ENCODE assay signal across 20 cellular contexts in the genomic region with DNA sequence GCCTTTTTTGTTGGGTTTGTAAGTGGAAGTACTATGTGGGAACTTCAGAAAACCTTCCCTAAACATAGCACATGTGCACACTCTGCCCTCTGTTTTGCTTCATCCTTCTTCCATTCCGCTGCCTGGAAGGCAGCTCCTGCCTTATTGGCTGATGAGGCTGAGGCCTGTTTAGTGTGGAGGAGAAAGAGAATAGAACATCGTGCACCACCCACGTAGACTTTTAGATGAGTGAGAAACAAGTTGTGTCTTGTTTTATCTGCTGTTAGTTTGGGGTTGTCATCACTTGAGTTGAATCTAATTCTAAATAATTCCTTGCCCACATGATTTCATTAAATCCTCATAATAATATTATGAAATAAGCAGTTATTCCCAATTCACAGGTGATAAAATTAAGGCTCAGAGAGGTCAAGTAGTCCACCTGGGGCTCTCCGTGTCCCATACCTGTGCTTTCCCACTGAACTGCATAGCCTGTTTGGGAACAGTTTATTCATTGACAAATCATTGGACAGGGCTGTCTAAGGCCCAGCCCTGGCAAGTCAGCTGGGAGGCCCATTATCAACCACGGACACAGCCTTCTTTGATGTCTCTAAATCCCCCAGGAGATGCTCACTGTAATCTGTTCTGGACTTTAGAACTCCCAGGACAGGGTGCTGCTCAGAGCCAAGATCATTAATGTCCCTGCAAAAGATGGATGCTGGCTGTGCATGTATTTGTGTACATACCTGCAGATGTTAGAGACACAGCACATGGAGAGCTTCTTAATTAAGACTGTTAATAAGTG.
A peak's percentile ranks its signal among the peaks of the same experiment; 100 is the strongest.
DNase-seq lines count a peak whose midpoint lies in the region; ATAC-seq, FAIRE-seq and TF ChIP-seq lines count a peak whose summit lies in the region.
"Had no signal": no experiment of that assay in that cellular context is flagged by ENCODE, and none has a peak within 500 bp of the region (broad histone marks: within the 10 kb centered on the region; RNA-seq: fewer than 3 reads in every experiment).

No MANE protein-coding gene starts in this region.

- ATAC-seq in HepG2: peak; percentile 90
- no peak for ATAC-seq in right lobe of liver
- ATAC-seq in Panc1: no peak
- ATAC-seq: GM23338 had no signal

- H3K4me3 ChIP-seq in HepG2 (replicated peaks in 1 of 3; ENCODE audit: insufficient read depth in 1 of 3, low read depth in 2 of 3, low read length in 3 of 3) (no peak overlapping the region), right lobe of liver (no peak overlapping the region), Panc1 (ENCODE audit: low read depth in 2 of 2, low read length in 2 of 2) (no peak overlapping the region), epithelial cell of esophagus (ENCODE audit: low read length) (no peak overlapping the region), keratinocyte (ENCODE audit: control insufficient read depth in 2 of 3, extremely low read depth in 1 of 3, insufficient read depth in 2 of 3, low read depth in 1 of 3, low read length in 3 of 3) (no peak overlapping the region), prostate gland (no peak overlapping the region)
- H3K4me3 ChIP-seq: BLaER1 treated with 17β-estradiol and CSF1 and Interleukin-3, amounts not matched to agents 10 nM and 100 nM; GM23338 had no signal

- H3K4me2 ChIP-seq in HepG2 (ENCODE audit: low read depth, low read length) (peak overlapping the region; percentile 26), keratinocyte (ENCODE audit: control insufficient read depth, extremely low read depth, insufficient read depth, low read depth, low read length) (peak overlapping the region; percentile 10)
- H3K4me2 ChIP-seq: GM23338 had no signal

- intact Hi-C loops in HepG2 (cut with micrococcal nuclease; ENCODE audit: unreplicated experiment): loop anchor here (5.0 kb wide), 2 partner anchors 214 to 434 kb away; no protein-coding TSS in a partner anchor
- intact Hi-C loops in right lobe of liver (cut with DNase I): no loop called here
- intact Hi-C loops in Panc1 (cut with micrococcal nuclease; ENCODE audit: unreplicated experiment): loop anchor here (2.0 kb wide), 1 partner anchor 309 kb away; no protein-coding TSS in a partner anchor
- intact Hi-C loops in prostate gland (cut with DNase I): loop anchor here (10.0 kb wide), 1 partner anchor 437 kb away; no protein-coding TSS in a partner anchor

- in situ Hi-C loops in HepG2 (cut with HindIII; ENCODE audit: extremely low pct_ligation_motif_present, low pct_unique_long_range_greater_than_20kb): loop anchor here (10.0 kb wide), 1 partner anchor 437 kb away; no protein-coding TSS in a partner anchor
- in situ Hi-C loops in Panc1 (cut with HindIII; ENCODE audit: low pct_unique_long_range_greater_than_20kb, low sequenced_read_pairs): no loop called here

- no peak for TF ChIP-seq RAD21 in HepG2 (CRISPR knock-in tag; IDR thresholded peaks at IDR 0.05)

- POLR2A ChIA-PET in HepG2 (lab: Yijun Ruan, JAX): no interaction called here
- POLR2A ChIA-PET in Panc1 (lab: Charles Lee): interaction anchor here (0.7 kb wide), 1 partner anchor 112 kb away, joined by 3 read pairs; no protein-coding TSS in a partner anchor

- no peak for TF ChIP-seq POLR2A in HepG2 (IDR thresholded peaks at IDR 0.05; ENCODE audit: insufficient read depth in 1 of 2, low read depth in 2 of 2, low read length in 2 of 2)
- TF ChIP-seq POLR2A in right lobe of liver (IDR thresholded peaks at IDR 0.05): no peak
- TF ChIP-seq POLR2A in prostate gland (IDR thresholded peaks at IDR 0.05): no peak

- FAIRE-seq in HepG2 (lab: Jason Lieb, UNC) (peak; percentile 93), keratinocyte (lab: Jason Lieb, UNC) (peak; percentile 83)
- FAIRE-seq: D721Med, GM12892, GM18507, H54 had no signal

- TF ChIP-seq EP300 in HepG2 (IDR thresholded peaks at IDR 0.05; ENCODE audit: low read depth in 2 of 2, low read length in 2 of 2) (peak in 1 of 2 experiments; percentile 60; a peak in 2 of 4 replicates), HepG2 (CRISPR knock-in tag; IDR thresholded peaks at IDR 0.05; ENCODE audit: borderline replicate concordance) (peak; percentile 23; the same call in 1 of the 2 replicates)

- H3K27me3 ChIP-seq in HepG2 (ENCODE audit: control insufficient read depth in 1 of 2, insufficient read depth in 2 of 2, low read length in 2 of 2) (no peaks in the 10 kb centered on the region), right lobe of liver (no peaks in the 10 kb centered on the region), Panc1 (ENCODE audit: control insufficient read depth, insufficient read depth, low read length) (no peaks in the 10 kb centered on the region), keratinocyte (ENCODE audit: control insufficient read depth, extremely low read depth, insufficient read depth, low read length) (no peaks in the 10 kb centered on the region), prostate gland (replicated peaks; ENCODE audit: insufficient read depth) (no peaks in the 10 kb centered on the region)
- H3K27me3 ChIP-seq: BLaER1 treated with 17β-estradiol and CSF1 and Interleukin-3, amounts not matched to agents 10 nM and 100 nM had no signal

- WGBS in HepG2 (ENCODE audit: low lambda C conversion rate): 49% methylated on average over 4 of the region's 5 CpGs
- 78% methylated on average over 4 of the region's 5 CpGs for WGBS in right lobe of liver (ENCODE audit: insufficient coverage, low coverage, low lambda C conversion rate, missing lambda C conversion rate)
- 65% methylated on average over 5 of the region's 5 CpGs for WGBS in prostate gland

- H3K79me2 ChIP-seq in HepG2 (ENCODE audit: insufficient read depth, low read length) (no peaks in the 10 kb centered on the region), keratinocyte (ENCODE audit: control insufficient read depth, insufficient read depth, low read length) (no peaks in the 10 kb centered on the region)

- H4K20me1 ChIP-seq in HepG2 (ENCODE audit: insufficient read depth, low read length) (no peaks in the 10 kb centered on the region), keratinocyte (ENCODE audit: control insufficient read depth, extremely low read depth, insufficient read depth, low read length) (no peaks in the 10 kb centered on the region)
- H4K20me1 ChIP-seq: BLaER1 treated with 17β-estradiol and CSF1 and Interleukin-3, amounts not matched to agents 10 nM and 100 nM had no signal

- H3K27ac ChIP-seq in HepG2 (ENCODE audit: extremely low read length, insufficient read depth, low read length) (peak overlapping the region; percentile 17), right lobe of liver (no peak overlapping the region), Panc1 (ENCODE audit: low read length) (peak overlapping the region; percentile 88; the same call in 1 of the 2 replicates), keratinocyte (ENCODE audit: control insufficient read depth, insufficient read depth, low read length) (no peak overlapping the region), prostate gland (no peak overlapping the region)
- H3K27ac ChIP-seq: BLaER1 treated with 17β-estradiol and CSF1 and Interleukin-3, amounts not matched to agents 10 nM and 100 nM had no signal

- dilution Hi-C loops in keratinocyte (cut with MboI; ENCODE audit: extremely low pct_ligation_motif_present, low sequenced_read_pairs): no loop called here

- H3K9ac ChIP-seq in HepG2 (ENCODE audit: insufficient read depth, low read depth, low read length): no peak overlapping the region
- no peak overlapping the region for H3K9ac ChIP-seq in keratinocyte (ENCODE audit: control insufficient read depth, extremely low read depth, insufficient read depth, low read length)
- H3K9ac ChIP-seq: BLaER1 treated with 17β-estradiol and CSF1 and Interleukin-3, amounts not matched to agents 10 nM and 100 nM had no signal

- H3K9me3 ChIP-seq in HepG2 (ENCODE audit: low read length) (no peaks in the 10 kb centered on the region), right lobe of liver (no peaks in the 10 kb centered on the region), Panc1 (ENCODE audit: control insufficient read depth, insufficient read depth, low read depth, low read length) (no peaks in the 10 kb centered on the region), keratinocyte (ENCODE audit: control insufficient read depth, low read depth, low read length) (no peaks in the 10 kb centered on the region), prostate gland (no peaks in the 10 kb centered on the region)
- H3K9me3 ChIP-seq: BLaER1 treated with 17β-estradiol and CSF1 and Interleukin-3, amounts not matched to agents 10 nM and 100 nM had no signal

- CTCF ChIA-PET in HepG2 (lab: Yijun Ruan, JAX; ENCODE audit: low intra/inter-chr PET ratio, low total read pairs): interaction anchor here (1.6 to 5.0 kb wide), 2 partner anchors 308 to 436 kb away, joined by 3 to 44 read pairs; no protein-coding TSS in a partner anchor
- CTCF ChIA-PET in Panc1 (lab: Charles Lee): interaction anchor here (0.9 kb wide), 1 partner anchor 308 kb away, joined by 3 read pairs; no protein-coding TSS in a partner anchor

- H3K36me3 ChIP-seq in HepG2 (replicated peaks in 1 of 2; ENCODE audit: control insufficient read depth in 1 of 2, insufficient read depth in 2 of 2, low read length in 2 of 2) (no peaks in the 10 kb centered on the region), right lobe of liver (no peaks in the 10 kb centered on the region), Panc1 (ENCODE audit: control insufficient read depth, insufficient read depth, low read length) (no peaks in the 10 kb centered on the region), keratinocyte (ENCODE audit: control insufficient read depth in 2 of 2, extremely low read depth in 1 of 2, insufficient read depth in 2 of 2, low read length in 2 of 2) (no peaks in the 10 kb centered on the region), prostate gland (no peaks in the 10 kb centered on the region)
- H3K36me3 ChIP-seq: BLaER1 treated with 17β-estradiol and CSF1 and Interleukin-3, amounts not matched to agents 10 nM and 100 nM had no signal

- TF ChIP-seq CTCF in HepG2 (CRISPR knock-in tag; IDR thresholded peaks at IDR 0.05): no peak
- no peak for TF ChIP-seq CTCF in right lobe of liver (IDR thresholded peaks at IDR 0.05)
- TF ChIP-seq CTCF in Panc1 (IDR thresholded peaks at IDR 0.05): no peak
- no peak for TF ChIP-seq CTCF in epithelial cell of esophagus (IDR thresholded peaks at IDR 0.05; ENCODE audit: insufficient read depth, low read depth, low read length, missing control alignments)
- TF ChIP-seq CTCF in keratinocyte (optimal IDR thresholded peaks at IDR 0.05 in 1 of 3, IDR thresholded peaks at IDR 0.05 in 1 of 3, conservative IDR thresholded peaks at IDR 0.05 in 1 of 3; ENCODE audit: extremely low read depth in 1 of 3, insufficient read depth in 2 of 3, low read length in 3 of 3): no peak
- TF ChIP-seq CTCF in prostate gland (IDR thresholded peaks at IDR 0.05): no peak

- H3K9me1 ChIP-seq in keratinocyte (ENCODE audit: control insufficient read depth, extremely low read depth, insufficient read depth, low read length): no peaks in the 10 kb centered on the region

- no peak overlapping the region for H2AFZ ChIP-seq in HepG2 (ENCODE audit: low read length)
- H2AFZ ChIP-seq in keratinocyte (ENCODE audit: control insufficient read depth, low read length): no peak overlapping the region
- H2AFZ ChIP-seq: GM23338 had no signal

- H3K4me1 ChIP-seq in HepG2 (ENCODE audit: insufficient read depth, low read length) (peaks cover 82% of the 10 kb centered on the region), right lobe of liver (peaks cover 0 to 5% (median 0%) of the 10 kb centered on the region in 4 donors), Panc1 (ENCODE audit: control insufficient read depth, insufficient read depth, low read length) (peaks cover 15% of the 10 kb centered on the region), keratinocyte (ENCODE audit: control insufficient read depth, extremely low read depth, insufficient read depth, low read length) (peaks cover 15% of the 10 kb centered on the region), prostate gland (replicated peaks) (no peaks in the 10 kb centered on the region)

- no TSS peak for BruUV-seq in HepG2 (replicated peaks; lab: Mats Ljungman, UMichigan)
- no TSS peak for BruUV-seq in Panc1 (replicated peaks; lab: Mats Ljungman, UMichigan)

- DNase-seq in HepG2 (ENCODE audit: low spot score): peak; percentile 93
- no peak for DNase-seq in right lobe of liver
- no peak for DNase-seq in Panc1 (ENCODE audit: low read depth, low spot score)
- peak; percentile 74 for DNase-seq in epithelial cell of esophagus (ENCODE audit: low read depth)
- DNase-seq in keratinocyte (ENCODE audit: low read depth, low spot score): no peak
- DNase-seq in prostate gland (ENCODE audit: low spot score): no peak
- no peak for DNase-seq in central memory CD4-positive, alpha-beta T cell
- DNase-seq in C1 segment of cervical spinal cord (lab: John Stamatoyannopoulos, UW): no peak
- DNase-seq: 8988T; CD4-positive, CD25-positive, alpha-beta regulatory T cell; CD8-positive, alpha-beta memory T cell; COR-L47; GDM1; HCEC 1CT had no signal

Comparison
In these comparisons a context has a peak if more than half of its experiments do, and no peak if none do; other contexts are left out.
1. DNase-seq: peak in HepG2 (single experiment) and epithelial cell of esophagus (single experiment); none in right lobe of liver (0 of 3), Panc1 (single experiment), keratinocyte (single experiment), prostate gland (single experiment), central memory CD4-positive, alpha-beta T cell (single experiment) and C1 segment of cervical spinal cord (0 of 14).
2. H3K27ac ChIP-seq: peak in HepG2 (single experiment) and Panc1 (single experiment); none in right lobe of liver (0 of 3), keratinocyte (single experiment) and prostate gland (0 of 2).
3. intact Hi-C loops: an anchor here in HepG2 (5.0 kb wide), Panc1 (2.0 kb wide) and prostate gland (10.0 kb wide); none called in right lobe of liver.